Comparison of ENCODE assay signal across 12 cellular contexts in the genomic region with DNA sequence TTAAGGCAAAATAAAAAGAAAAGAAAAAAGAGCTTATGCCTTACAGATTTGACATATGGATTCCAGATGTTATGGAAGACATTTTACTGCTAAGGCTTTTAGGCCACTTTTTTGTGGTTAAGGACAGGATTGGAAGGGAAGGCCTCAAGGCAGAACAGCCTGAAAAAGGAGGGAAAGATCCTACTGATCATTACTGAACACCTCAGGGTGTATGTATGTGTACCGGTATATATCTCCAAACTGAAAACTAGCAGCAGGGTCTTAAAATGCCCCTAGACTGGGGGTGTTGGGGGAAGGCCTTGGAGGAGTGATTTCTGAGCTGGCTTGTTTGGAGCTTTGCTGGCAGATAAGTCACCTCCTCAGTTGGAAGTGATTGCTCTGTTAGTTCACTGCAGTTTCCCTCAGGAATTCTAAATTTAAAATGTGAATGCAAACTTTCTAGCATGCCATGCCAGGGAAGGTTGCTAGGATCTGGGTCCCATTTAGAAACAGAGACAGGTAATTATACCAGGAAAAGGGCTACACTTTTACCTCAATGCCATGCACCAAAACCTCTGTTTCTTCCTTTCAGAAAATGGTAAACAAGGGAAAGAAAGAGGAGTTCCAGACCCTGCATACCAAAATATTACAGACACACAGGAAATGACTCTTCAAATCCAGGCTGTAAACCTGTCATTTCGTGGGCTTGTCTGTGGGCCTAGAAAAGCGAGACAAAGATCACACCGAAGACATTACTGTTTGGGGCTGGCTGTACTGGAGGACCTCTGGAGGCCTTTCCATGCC. TPM values are rescaled to one million over a fixed set of nuclear protein-coding genes. Genes with fewer than 3 reads are reported as not detected.
DNase-seq lines count a peak whose midpoint lies in the region; TF ChIP-seq lines count a peak whose summit lies in the region.
"Had no signal": no experiment of that assay in that cellular context is flagged by ENCODE, and none has a peak within 500 bp of the region (broad histone marks: within the 10 kb centered on the region; RNA-seq: fewer than 3 reads in every experiment).

No MANE protein-coding gene starts in this region.

- no peaks in the 10 kb centered on the region for H3K79me2 ChIP-seq in hepatocyte

- WGBS in hepatocyte (ENCODE audit: low lambda C conversion rate, missing lambda C conversion rate), result 28% methylated on average over 4 of the region's 4 CpGs
- 20% methylated on average over 4 of the region's 4 CpGs for WGBS in urinary bladder

- peak overlapping the region; percentile 14 for H2AFZ ChIP-seq in hepatocyte

- peak overlapping the region; percentile 17 for H3K4me2 ChIP-seq in hepatocyte

- DNase-seq in NOMO-1 treated with DMSO at 0.1 percent for 48 hours (lab: John Stamatoyannopoulos, UW; ENCODE audit: unreplicated experiment), result peak; percentile 7
- DNase-seq in NOMO-1 treated with dmso at 0.1 percent for 144 hours (lab: John Stamatoyannopoulos, UW; ENCODE audit: unreplicated experiment), result no peak
- peak in 1 of 2 experiments; percentile 37 for DNase-seq in SJSA1 (ENCODE audit: low read depth in 1 of 2, low spot score in 2 of 2)
- peak; percentile 30 for DNase-seq in hepatocyte (ENCODE audit: low spot score)
- DNase-seq in stimulated activated CD4-positive, alpha-beta T cell treated with anti-CD3 and anti-CD28 coated beads, Interleukin-2, amount 100 ng/mL, for 24 hours, result no peak
- no peak for DNase-seq in foreskin melanocyte
- no peak for DNase-seq in ecto neural progenitor cell (ENCODE audit: low spot score)
- DNase-seq: activated T-cell treated with anti-CD3 and anti-CD28 coated beads, Interleukin-2, amount 50 U/mL, for 4 hours; naive thymus-derived CD8-positive, alpha-beta T cell; stimulated activated CD4-positive, alpha-beta T cell treated with anti-CD3 and anti-CD28 coated beads, Interleukin-4, amount 100 ng/mL, for 4 hours had no signal

- no peaks in the 10 kb centered on the region for H3K9me2 ChIP-seq in hepatocyte (replicated peaks; ENCODE audit: insufficient read depth)

- H4K20me1 ChIP-seq in hepatocyte (ENCODE audit: insufficient read depth, poor library complexity, severe bottlenecking), result no peaks in the 10 kb centered on the region

- TF ChIP-seq CTCF in hepatocyte (IDR thresholded peaks at IDR 0.05; ENCODE audit: poor library complexity), result no peak

- H3K27me3 ChIP-seq in SJSA1 (replicated peaks), result no peaks in the 10 kb centered on the region
- no peaks in the 10 kb centered on the region for H3K27me3 ChIP-seq in hepatocyte
- H3K27me3 ChIP-seq: tibial nerve had no signal

- H3K4me3 ChIP-seq in SJSA1 (no peak overlapping the region), hepatocyte (no peak overlapping the region), urinary bladder (ENCODE audit: low read depth, low read length) (no peak overlapping the region)
- H3K4me3 ChIP-seq: tibial nerve had no signal

- H3K27ac ChIP-seq in SJSA1 (peak overlapping the region; percentile 26), hepatocyte (peak overlapping the region; percentile 90), urinary bladder (ENCODE audit: low read depth) (peak overlapping the region; percentile 16)
- H3K27ac ChIP-seq: tibial nerve had no signal

- H3K4me1 ChIP-seq in SJSA1 (replicated peaks) (peaks cover 10% of the 10 kb centered on the region), hepatocyte (ENCODE audit: insufficient read depth) (peaks cover 28% of the 10 kb centered on the region), urinary bladder (ENCODE audit: insufficient read depth) (no peaks in the 10 kb centered on the region)
- H3K4me1 ChIP-seq: tibial nerve had no signal

- H3K9me3 ChIP-seq in SJSA1 (replicated peaks) (no peaks in the 10 kb centered on the region), hepatocyte (ENCODE audit: low read depth) (no peaks in the 10 kb centered on the region)
- H3K9me3 ChIP-seq: tibial nerve had no signal

- H3K36me3 ChIP-seq in SJSA1, result no peaks in the 10 kb centered on the region
- H3K36me3 ChIP-seq in hepatocyte (replicated peaks; ENCODE audit: insufficient read depth, low read depth), result no peaks in the 10 kb centered on the region
- no peaks in the 10 kb centered on the region for H3K36me3 ChIP-seq in urinary bladder (ENCODE audit: insufficient read depth)
- H3K36me3 ChIP-seq: tibial nerve had no signal

RNA-seq across cellular contexts. Expression of a gene that starts 15.0 kb away (rescaled TPM):
- total RNA-seq in SJSA1 (2014; rRNA removed; shearing (Covaris generic)), result 26.5 and 28.3 TPM in 2 replicates
- total RNA-seq in hepatocyte (27.2 and 30.1 TPM in 2 replicates), urinary bladder (21.5 TPM)
- polyA plus RNA-seq in hepatocyte (39.2 and 41.2 TPM in 2 replicates), urinary bladder (27.8 TPM)

RNA-seq across cellular contexts. Expression of a gene that starts 32.0 kb away (rescaled TPM):
- 26.8 and 31.9 TPM in 2 replicates for total RNA-seq in SJSA1 (2014; rRNA removed; shearing (Covaris generic))
- total RNA-seq in hepatocyte (33.5 and 36.4 TPM in 2 replicates), urinary bladder (36.6 TPM)
- polyA plus RNA-seq in hepatocyte (25.9 and 28.7 TPM in 2 replicates), urinary bladder (9.6 TPM)

RNA-seq across cellular contexts. Expression of a gene that starts 43.6 kb away (rescaled TPM):
- 5.5 and 8.4 TPM in 2 replicates for total RNA-seq in SJSA1 (2014; rRNA removed; shearing (Covaris generic))
- total RNA-seq in hepatocyte (12.8 and 14.9 TPM in 2 replicates), urinary bladder (54.0 TPM)
- polyA plus RNA-seq in hepatocyte (4.9 and 5.5 TPM in 2 replicates), urinary bladder (6.7 TPM)

Comparison
In these comparisons a context has a peak if more than half of its experiments do, and no peak if none do; other contexts are left out.
1. DNase-seq: peak in NOMO-1 treated with DMSO at 0.1 percent for 48 hours (single experiment) and hepatocyte (single experiment); none in NOMO-1 treated with dmso at 0.1 percent for 144 hours (single experiment), stimulated activated CD4-positive, alpha-beta T cell treated with anti-CD3 and anti-CD28 coated beads, Interleukin-2, amount 100 ng/mL, for 24 hours (0 of 2), foreskin melanocyte (single experiment) and ecto neural progenitor cell (single experiment).
2. H3K27ac ChIP-seq: peak in every context shown above with its lines; median percentile 90 in hepatocyte; 26 in SJSA1; 16 in urinary bladder.